Comparison of ENCODE assay signal across 17 cellular contexts in genomic region chr12:118126119-118126757, GRCh38. TPM values are rescaled to one million over a fixed set of nuclear protein-coding genes. Genes with fewer than 3 reads are reported as not detected.
A peak's percentile ranks its signal among the peaks of the same experiment; 100 is the strongest.
DNase-seq lines count a peak whose midpoint lies in the region; ATAC-seq, FAIRE-seq and TF ChIP-seq lines count a peak whose summit lies in the region.
"Had no signal": no experiment of that assay in that cellular context is flagged by ENCODE, and none has a peak within 500 bp of the region (broad histone marks: within the 10 kb centered on the region; RNA-seq: fewer than 3 reads in every experiment).

No MANE protein-coding gene starts in this region.

- ATAC-seq in pancreas = peak; percentile 80 to 90 (median 85)
- ATAC-seq in GM21447 (IDR thresholded peaks at IDR 0.05; ENCODE audit: unreplicated experiment) = no peak
- ATAC-seq in esophagus mucosa = no peak
- ATAC-seq in HG02884 (IDR thresholded peaks at IDR 0.05; ENCODE audit: unreplicated experiment) = no peak
- ATAC-seq: HCT116; stimulated activated naive CD8-positive, alpha-beta T cell treated with anti-CD3 and anti-CD28 coated beads, Interleukin-15, amount 100 ng/mL, for 72 hours had no signal

- H3K9me3 ChIP-seq in HUES6 (ENCODE audit: control insufficient read depth, insufficient read depth, low read depth, low read length) = no peaks in the 10 kb centered on the region
- no peaks in the 10 kb centered on the region for H3K9me3 ChIP-seq in pancreas

- no peak overlapping the region for H3K4me3 ChIP-seq in HUES6 (ENCODE audit: low read depth, low read length)
- H3K4me3 ChIP-seq in pancreas = peak overlapping the region in 2 of 4 donors; percentile 9 to 11
- H3K4me3 ChIP-seq: PC-9 had no signal

- 17 to 20% methylated on average over 13 of the region's 13 CpGs for WGBS in pancreas, 2 donors

- TF ChIP-seq CTCF in RWPE1 (conservative IDR thresholded peaks at IDR 0.05; ENCODE audit: low read depth) (no peak), pancreas (IDR thresholded peaks at IDR 0.05) (no peak)

- H3K9ac ChIP-seq in HUES6 (ENCODE audit: low read length) = peak overlapping the region; percentile 16

- H3K27ac ChIP-seq in HUES6 (ENCODE audit: low read depth, low read length) (no peak overlapping the region), RWPE1 (peak overlapping the region; percentile 35), layer of hippocampus (ENCODE audit: low read depth, low read length) (peak overlapping the region; percentile 18), pancreas (peak overlapping the region; percentile 74 to 90 (median 80))
- H3K27ac ChIP-seq: PC-9 had no signal

- H3K36me3 ChIP-seq in HUES6 (ENCODE audit: control insufficient read depth, insufficient read depth, low read length) (no peaks in the 10 kb centered on the region), pancreas (no peaks in the 10 kb centered on the region)

- CTCF ChIA-PET in RWPE1 (lab: Yijun Ruan, JAX) = interaction anchor here (0.7 kb wide), 1 partner anchor 17 kb away, joined by 6 read pairs; no protein-coding TSS in a partner anchor

- intact Hi-C loops in pancreas (cut with DNase I) = loop anchor here in 1 of 3 donors (10.0 kb wide), 1 partner anchor 249 kb away; the partner anchor contains the start of genes SUDS3 and TAOK3

- POLR2A ChIA-PET in RWPE1 (lab: Yijun Ruan, JAX; ENCODE audit: low non-redundant PET) = no interaction called here

- no peak for FAIRE-seq in pancreas (lab: Jason Lieb, UNC)
- FAIRE-seq: endometrium had no signal

- DNase-seq in RWPE1 (ENCODE audit: low spot score) = no peak
- DNase-seq in pancreas = peak; percentile 88 to 99 (median 95)
- DNase-seq in dermis blood vessel endothelial cell = no peak
- DNase-seq: activated CD4-positive, alpha-beta memory T cell treated with anti-CD3 and anti-CD28 coated beads, Interleukin-2, amount 10 ng/mL, durations not matched to agents 7 days and 5 days; activated T-cell treated with anti-CD3 and anti-CD28 coated beads, Interleukin-2, amount 50 U/mL, for 48 hours; foreskin melanocyte; NCI-H1436; NCI-H524; PC-9; stimulated activated naive CD8-positive, alpha-beta T cell treated with anti-CD3 and anti-CD28 coated beads, Interleukin-15, amount 100 ng/mL, for 72 hours had no signal

- H3K4me1 ChIP-seq in HUES6 (ENCODE audit: control insufficient read depth, insufficient read depth, low read length) = peaks cover 5% of the 10 kb centered on the region
- H3K4me1 ChIP-seq in pancreas = peaks cover 13 to 29% (median 25%) of the 10 kb centered on the region in 3 donors

- H3K27me3 ChIP-seq in HUES6 (ENCODE audit: control insufficient read depth, insufficient read depth, low read length) = no peaks in the 10 kb centered on the region
- no peaks in the 10 kb centered on the region for H3K27me3 ChIP-seq in layer of hippocampus (ENCODE audit: control insufficient read depth, insufficient read depth, low read length)
- H3K27me3 ChIP-seq in pancreas = no peaks in the 10 kb centered on the region

RNA-seq across cellular contexts. Expression of gene PEBP1, which starts 9.7 kb away (rescaled TPM):
- 100 to 1,000 TPM; 106 to 146 (median 132) TPM for total RNA-seq in pancreas
- 100 to 1,000 TPM; 216 to 287 TPM for polyA plus RNA-seq in pancreas
- total RNA-seq in esophagus mucosa = 142 TPM
- 164 and 193 TPM in 2 replicates for total RNA-seq in dermis blood vessel endothelial cell

RNA-seq across cellular contexts. Expression of gene VSIG10, which starts 22.4 kb away (rescaled TPM):
- 10 to 100 TPM; 11.3 to 34.4 (median 16.5) TPM for total RNA-seq in pancreas
- polyA plus RNA-seq in pancreas = 10 to 100 TPM; 15.2 to 16.4 TPM
- 14.5 TPM for total RNA-seq in esophagus mucosa
- 63.5 and 66.5 TPM in 2 replicates for total RNA-seq in dermis blood vessel endothelial cell

Comparison
In these comparisons a context has a peak if more than half of its experiments do, and no peak if none do; other contexts are left out.
1. DNase-seq: peak in pancreas (6 of 6); none in RWPE1 (single experiment) and dermis blood vessel endothelial cell (single experiment).
2. ATAC-seq: peak in pancreas (4 of 4); none in GM21447 (single experiment), esophagus mucosa (single experiment) and HG02884 (single experiment).